Comparison of ENCODE assay signal across 1 cellular context in genomic region chr10:29435809-29436501, GRCh38.
A peak's percentile ranks its signal among the peaks of the same experiment; 100 is the strongest.
TF ChIP-seq lines count a peak whose summit lies in the region.

No MANE protein-coding gene starts in this region.

TF ChIP-seq in HepG2, 621 proteins besides CTCF, POLR2A, EP300 and RAD21 (continued from another document and continues in another):
- TF ChIP-seq CSRNP1 (CRISPR knock-in tag; IDR thresholded peaks at IDR 0.05): no peak
- TF ChIP-seq MLXIP (CRISPR knock-in tag; IDR thresholded peaks at IDR 0.05; ENCODE audit: borderline replicate concordance): no peak
- peak; percentile 25; the same call in 1 of the 2 replicates for TF ChIP-seq NR2F6 (IDR thresholded peaks at IDR 0.05)
- 0 out of 2 replicates have a peak, but pooled peaks have one; percentile 46 for TF ChIP-seq NR2F6 (CRISPR knock-in tag; IDR thresholded peaks at IDR 0.05)
- TF ChIP-seq DMAP1 (CRISPR knock-in tag; IDR thresholded peaks at IDR 0.05): no peak
- TF ChIP-seq MIXL1 (CRISPR knock-in tag; IDR thresholded peaks at IDR 0.05): 0 out of 2 replicates have a peak, but pooled peaks have one; percentile 12
- TF ChIP-seq RXRB (CRISPR knock-in tag; IDR thresholded peaks at IDR 0.05; ENCODE audit: borderline replicate concordance): 0 out of 2 replicates have a peak, but pooled peaks have one; percentile 33
- no peak for TF ChIP-seq PREB (CRISPR knock-in tag; IDR thresholded peaks at IDR 0.05)
- peak; percentile 64 for TF ChIP-seq ARID3A (IDR thresholded peaks at IDR 0.05; ENCODE audit: low read depth, low read length)
- TF ChIP-seq CEBPB (IDR thresholded peaks at IDR 0.05; ENCODE audit: borderline replicate concordance, low read depth, low read length): peak; percentile 19; the same call in 1 of the 2 replicates
- TF ChIP-seq HNF1A (IDR thresholded peaks at IDR 0.05; ENCODE audit: low read depth): peak; percentile 64; the same call in 1 of the 2 replicates
- peak; percentile 88; the same call in 1 of the 2 replicates for TF ChIP-seq HNF1A (CRISPR knock-in tag; IDR thresholded peaks at IDR 0.05; ENCODE audit: borderline replicate concordance)
- TF ChIP-seq ZMYM4 (CRISPR knock-in tag; IDR thresholded peaks at IDR 0.05): 0 out of 2 replicates have a peak, but pooled peaks have one; percentile 17
- TF ChIP-seq ZFP90 (CRISPR knock-in tag; IDR thresholded peaks at IDR 0.05; ENCODE audit: borderline replicate concordance): no peak
- 0 out of 2 replicates have a peak, but pooled peaks have one; percentile 14 for TF ChIP-seq FOXA3 (CRISPR knock-in tag; IDR thresholded peaks at IDR 0.05)
- peak; percentile 54; the same call in 1 of the 2 replicates for TF ChIP-seq PAXIP1 (CRISPR knock-in tag; conservative IDR thresholded peaks at IDR 0.05)
- TF ChIP-seq STAT6 (CRISPR knock-in tag; IDR thresholded peaks at IDR 0.05; ENCODE audit: borderline replicate concordance): no peak
- no peak for TF ChIP-seq ZNF251 (CRISPR knock-in tag; IDR thresholded peaks at IDR 0.05)
- peak; percentile 61 for TF ChIP-seq GATAD2A (CRISPR knock-in tag; IDR thresholded peaks at IDR 0.05)
- peak; percentile 79 for TF ChIP-seq ARID5B (CRISPR knock-in tag; IDR thresholded peaks at IDR 0.05)
- no peak for TF ChIP-seq HOXD1 (CRISPR knock-in tag; IDR thresholded peaks at IDR 0.05)
- no peak for TF ChIP-seq ZNF780A (CRISPR knock-in tag; IDR thresholded peaks at IDR 0.05)
- TF ChIP-seq LCORL (IDR thresholded peaks at IDR 0.05): no peak
- TF ChIP-seq LCORL (CRISPR knock-in tag; IDR thresholded peaks at IDR 0.05): peak; percentile 26; the same call in 1 of the 2 replicates
- TF ChIP-seq HDAC2 (CRISPR knock-in tag; IDR thresholded peaks at IDR 0.05): 0 out of 2 replicates have a peak, but pooled peaks have one; percentile 14
- TF ChIP-seq NCOA2 (CRISPR knock-in tag; IDR thresholded peaks at IDR 0.05): peak; percentile 78
- peak; percentile 61 for TF ChIP-seq FOSL2 (CRISPR knock-in tag; IDR thresholded peaks at IDR 0.05)
- TF ChIP-seq CREM (IDR thresholded peaks at IDR 0.05): peak; percentile 12; the same call in 1 of the 2 replicates
- no peak for TF ChIP-seq CREM (CRISPR knock-in tag; IDR thresholded peaks at IDR 0.05)
- TF ChIP-seq SOX13 (IDR thresholded peaks at IDR 0.05): no peak
- TF ChIP-seq SOX13 (CRISPR knock-in tag; conservative IDR thresholded peaks at IDR 0.05 in 1 of 2, IDR thresholded peaks at IDR 0.05 in 1 of 2): peak in 1 of 2 experiments; percentile 72; a peak in 2 of 4 replicates
- peak; percentile 78 for TF ChIP-seq RARA (CRISPR knock-in tag; IDR thresholded peaks at IDR 0.05)
- peak; percentile 12; the same call in 1 of the 2 replicates for TF ChIP-seq HNF4A (CRISPR knock-in tag; IDR thresholded peaks at IDR 0.05)
- peak; percentile 80 for TF ChIP-seq TEAD3 (CRISPR knock-in tag; optimal IDR thresholded peaks at IDR 0.05; ENCODE audit: borderline replicate concordance)
